Comparison of ENCODE assay signal across 33 cellular contexts in the genomic region with DNA sequence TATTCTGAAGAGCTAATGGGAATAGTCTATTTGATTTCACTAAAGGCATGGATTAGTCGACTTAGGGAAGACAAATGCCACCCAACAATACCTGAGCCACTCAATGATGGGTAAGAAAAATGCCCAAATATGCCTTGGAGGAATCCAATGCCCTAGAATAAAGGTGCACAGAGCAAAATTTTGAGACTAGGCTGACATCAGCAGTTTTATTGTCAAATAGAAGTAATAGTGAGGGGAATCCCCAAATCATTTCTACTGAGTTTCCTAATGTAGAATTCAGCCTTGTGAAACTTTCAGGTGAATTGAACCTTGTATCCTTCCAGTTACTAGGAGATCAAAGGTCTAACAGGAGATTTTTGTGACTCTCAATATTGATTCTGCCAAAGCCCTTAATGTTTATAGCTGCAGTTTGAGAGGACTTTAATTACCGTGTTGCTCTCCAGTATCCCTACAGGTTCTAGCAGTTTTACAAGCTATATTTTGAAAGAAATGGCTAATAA. TPM values are rescaled to one million over a fixed set of nuclear protein-coding genes. Genes with fewer than 3 reads are reported as not detected.
"Had no signal": no experiment of that assay in that cellular context is flagged by ENCODE, and none has a peak within 500 bp of the region (broad histone marks: within the 10 kb centered on the region; RNA-seq: fewer than 3 reads in every experiment).

No MANE protein-coding gene starts in this region.

- H3K4me3 ChIP-seq: colonic mucosa, esophagus squamous epithelium, gastrocnemius medialis, heart right ventricle, left ventricle myocardium inferior, lung had no signal

- H3K9me3 ChIP-seq: colonic mucosa, esophagus squamous epithelium, gastrocnemius medialis, heart right ventricle, left ventricle myocardium inferior had no signal

- H3K36me3 ChIP-seq: colonic mucosa, esophagus squamous epithelium, gastrocnemius medialis, heart right ventricle, left ventricle myocardium inferior had no signal

- ATAC-seq: effector memory CD8-positive, alpha-beta T cell; esophagus mucosa; gastrocnemius medialis; heart right ventricle; left colon; left lobe of liver; naive thymus-derived CD4-positive, alpha-beta T cell had no signal

- H3K27ac ChIP-seq: colonic mucosa, epithelial cell of prostate, esophagus squamous epithelium, gastrocnemius medialis, heart right ventricle, left ventricle myocardium inferior had no signal

- H3K4me1 ChIP-seq: colonic mucosa, esophagus squamous epithelium, gastrocnemius medialis, heart right ventricle, left ventricle myocardium inferior had no signal

- DNase-seq: colonic mucosa; cortex of kidney; effector CD8-positive, alpha-beta T cell; effector memory CD8-positive, alpha-beta T cell; endodermal cell; erythroblast; esophagus squamous epithelium; foreskin fibroblast; foreskin melanocyte; gastrocnemius medialis; glutamatergic neuron; head of caudate nucleus; heart right ventricle; hypothalamus; immature natural killer cell; islet precursor cell; kidney; kidney glomerular epithelial cell; left colon; left ventricle myocardium inferior; mammary epithelial cell; mesendoderm; midbrain; naive thymus-derived CD4-positive, alpha-beta T cell had no signal

- H3K27me3 ChIP-seq: colonic mucosa, esophagus squamous epithelium, gastrocnemius medialis had no signal

- FAIRE-seq: endometrium, kidney had no signal

RNA-seq across cellular contexts. Expression of a gene that starts 50.8 kb away (rescaled TPM):
- total RNA-seq: dermis microvascular lymphatic vessel endothelial cell; gastrocnemius medialis; glomerular endothelial cell; lower leg skin; mononuclear cell; naive thymus-derived CD4-positive, alpha-beta T cell had no signal
- polyA plus RNA-seq: immature natural killer cell; naive thymus-derived CD4-positive, alpha-beta T cell had no signal
